ENCODE assay signal across 11 cellular contexts in genomic region chr6:166417285-166417691, GRCh38. TPM values are rescaled to one million over a fixed set of nuclear protein-coding genes. Genes with fewer than 3 reads are reported as not detected.
A peak's percentile ranks its signal among the peaks of the same experiment; 100 is the strongest.
DNase-seq lines count a peak whose midpoint lies in the region; ATAC-seq and TF ChIP-seq lines count a peak whose summit lies in the region.
"Had no signal": no experiment of that assay in that cellular context is flagged by ENCODE, and none has a peak within 500 bp of the region (broad histone marks: within the 10 kb centered on the region; RNA-seq: fewer than 3 reads in every experiment).

No MANE protein-coding gene starts in this region.

- H3K27me3 Mint-ChIP-seq in CD8-positive, alpha-beta T cell (ENCODE audit: low read depth): no peaks in the 10 kb centered on the region

- peaks cover 88% of the 10 kb centered on the region for H3K4me1 Mint-ChIP-seq in CD8-positive, alpha-beta T cell (ENCODE audit: low read depth)

- CTCF ChIA-PET in CD8-positive, alpha-beta T cell (lab: Charles Lee): interaction anchor here (1.1 to 4.3 kb wide), 4 partner anchors 16 to 64 kb away, joined by 3 to 20 read pairs (median 10); no protein-coding TSS in a partner anchor

- intact Hi-C loops in CD8-positive, alpha-beta T cell (cut with DNase I, micrococcal nuclease): loop anchor here (1.0 to 10.0 kb wide), 6 partner anchors 34 to 540 kb away; partner anchors contain the start of genes RNASET2 (in 2 of the 2) and RPS6KA2 (in 1 of the 2)
- intact Hi-C loops in testis (cut with DNase I; ENCODE audit: low total_unique reads): no loop called here

- peaks cover 82% of the 10 kb centered on the region for H3K4me1 ChIP-seq in CD8-positive, alpha-beta T cell (ENCODE audit: insufficient read depth, low read length)
- no peaks in the 10 kb centered on the region for H3K4me1 ChIP-seq in testis

- H3K4me3 Mint-ChIP-seq in CD8-positive, alpha-beta T cell: peak overlapping the region; percentile 33

- peak overlapping the region; percentile 49 for H3K27ac ChIP-seq in CD8-positive, alpha-beta T cell (ENCODE audit: low read depth, low read length)
- H3K27ac ChIP-seq in testis: no peak overlapping the region
- H3K27ac ChIP-seq: hepatocyte had no signal

- 94% methylated on average over 6 of the region's 6 CpGs for WGBS in testis, 2 donors

- peak; percentile 36 to 85 (median 61) for DNase-seq in CD8-positive, alpha-beta T cell
- DNase-seq in activated CD4-positive, alpha-beta T cell treated with anti-CD3 and anti-CD28 coated beads for 1 hour: peak; percentile 34
- peak; percentile 86 for DNase-seq in central memory CD4-positive, alpha-beta T cell
- DNase-seq in testis (no peak), DMS153 treated with DMSO at 0.1 percent for 48 hours (lab: John Stamatoyannopoulos, UW; ENCODE audit: unreplicated experiment) (no peak), GM03348 (ENCODE audit: low spot score) (no peak)
- DNase-seq: AML-193, cortex of kidney had no signal

- peaks cover 7% of the 10 kb centered on the region for H3K9me3 Mint-ChIP-seq in CD8-positive, alpha-beta T cell

- no peak for TF ChIP-seq CTCF in CD8-positive, alpha-beta T cell (IDR thresholded peaks at IDR 0.05)
- no peak for TF ChIP-seq CTCF in testis (IDR thresholded peaks at IDR 0.05)

- peak; percentile 75 for ATAC-seq in CD8-positive, alpha-beta T cell
- ATAC-seq in HG02798 (IDR thresholded peaks at IDR 0.05; ENCODE audit: poor library complexity, unreplicated experiment): peak; percentile 29
- no peak for ATAC-seq in GM18505 (IDR thresholded peaks at IDR 0.05; ENCODE audit: unreplicated experiment)

- POLR2A ChIA-PET in CD8-positive, alpha-beta T cell (lab: Charles Lee): interaction anchor here (1.0 to 1.2 kb wide), 2 partner anchors 18 to 72 kb away, joined by 3 read pairs; no protein-coding TSS in a partner anchor

- peak overlapping the region; percentile 92 for H3K27ac Mint-ChIP-seq in CD8-positive, alpha-beta T cell

- H3K36me3 Mint-ChIP-seq in CD8-positive, alpha-beta T cell: peaks cover 14% of the 10 kb centered on the region

- H3K4me3 ChIP-seq in CD8-positive, alpha-beta T cell (ENCODE audit: low read depth, low read length): no peak overlapping the region
- no peak overlapping the region for H3K4me3 ChIP-seq in testis
- H3K4me3 ChIP-seq: hepatocyte had no signal

- no peaks in the 10 kb centered on the region for H3K9me3 ChIP-seq in CD8-positive, alpha-beta T cell (ENCODE audit: low read length)
- no peaks in the 10 kb centered on the region for H3K9me3 ChIP-seq in testis

- no peaks in the 10 kb centered on the region for H3K36me3 ChIP-seq in CD8-positive, alpha-beta T cell (ENCODE audit: insufficient read depth, low read length)
- no peaks in the 10 kb centered on the region for H3K36me3 ChIP-seq in testis (ENCODE audit: low read depth, missing control alignments)

- no peak for TF ChIP-seq POLR2A in testis (IDR thresholded peaks at IDR 0.05)
- no peak for TF ChIP-seq POLR2A in GM18505 (IDR thresholded peaks at IDR 0.05; ENCODE audit: borderline replicate concordance, extremely low read depth, insufficient read depth, insufficient read length)

- H3K27me3 ChIP-seq in CD8-positive, alpha-beta T cell (ENCODE audit: insufficient read depth, low read length): no peaks in the 10 kb centered on the region
- no peaks in the 10 kb centered on the region for H3K27me3 ChIP-seq in testis
- H3K27me3 ChIP-seq: hepatocyte had no signal

RNA-seq across cellular contexts. Expression of gene MPC1, which starts 34.5 kb away (rescaled TPM):
- total RNA-seq in CD8-positive, alpha-beta T cell: 10 to 100 TPM; 18.4 to 22.2 TPM
- total RNA-seq in testis: 10 to 100 TPM; 22.5 to 24.0 TPM
- polyA plus RNA-seq in testis (ENCODE audit: insufficient read depth, low read depth, low replicate concordance): 54.2 TPM

Comparison
In these comparisons a context has a peak if more than half of its experiments do, and no peak if none do; other contexts are left out.
1. DNase-seq: peak in CD8-positive, alpha-beta T cell (7 of 7), activated CD4-positive, alpha-beta T cell treated with anti-CD3 and anti-CD28 coated beads for 1 hour (single experiment) and central memory CD4-positive, alpha-beta T cell (single experiment); none in testis (single experiment), DMS153 treated with DMSO at 0.1 percent for 48 hours (single experiment) and GM03348 (single experiment).